Comparison of ENCODE assay signal across 10 cellular contexts in the genomic region with DNA sequence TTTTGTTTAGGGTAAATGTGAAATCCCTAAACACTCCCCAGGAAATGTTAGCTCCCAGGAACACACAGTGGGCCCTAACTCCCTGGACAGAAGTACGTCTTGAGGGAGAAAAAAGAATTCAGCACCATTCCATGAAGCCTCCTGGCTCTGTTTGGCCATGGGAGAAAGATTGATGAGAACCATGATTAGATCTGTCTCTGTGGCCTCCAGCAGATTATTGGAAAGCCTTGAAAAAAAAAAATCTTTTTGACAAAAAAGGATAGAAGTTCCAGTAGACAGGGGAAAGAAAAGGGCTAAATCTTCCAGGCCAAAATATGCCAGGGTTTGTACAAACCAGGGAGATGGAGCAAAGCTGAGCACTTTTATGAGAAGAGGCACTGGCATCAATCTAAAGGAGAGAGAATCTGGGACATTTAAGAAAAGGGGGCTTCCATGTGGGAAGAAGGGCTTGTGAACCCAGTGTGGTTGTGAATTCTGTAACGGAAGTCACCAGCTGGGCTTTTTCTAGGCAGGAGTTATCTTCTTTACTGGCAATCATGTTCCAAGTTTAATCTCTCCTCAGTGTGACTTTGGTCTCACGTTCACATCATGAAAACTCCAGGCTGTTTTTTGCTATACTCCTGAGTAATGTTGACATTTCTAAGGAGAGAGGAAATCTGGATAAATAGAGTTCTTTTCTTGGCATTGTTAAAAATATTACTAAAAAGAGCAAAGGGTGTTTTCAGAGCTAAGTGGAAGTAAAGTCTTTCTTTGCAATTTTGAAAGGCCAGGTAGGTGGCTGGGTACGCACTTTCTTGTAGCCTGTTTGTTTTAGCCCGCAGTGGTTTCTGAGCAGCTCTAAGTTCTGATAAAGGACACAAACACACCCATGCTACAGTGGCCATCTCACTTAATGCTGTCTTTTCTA.
DNase-seq lines count a peak whose midpoint lies in the region; ATAC-seq and TF ChIP-seq lines count a peak whose summit lies in the region.
"Had no signal": no experiment of that assay in that cellular context is flagged by ENCODE, and none has a peak within 500 bp of the region (broad histone marks: within the 10 kb centered on the region; RNA-seq: fewer than 3 reads in every experiment).

No MANE protein-coding gene starts in this region.

- H3K9me3 ChIP-seq in ascending aorta (no peaks in the 10 kb centered on the region), right cardiac atrium (ENCODE audit: control insufficient read depth, low read length) (no peaks in the 10 kb centered on the region), psoas muscle (no peaks in the 10 kb centered on the region)

- no peaks in the 10 kb centered on the region for H3K36me3 ChIP-seq in ascending aorta
- H3K36me3 ChIP-seq in psoas muscle (ENCODE audit: insufficient read depth in 1 of 2, low read depth in 1 of 2), result no peaks in the 10 kb centered on the region

- peaks cover 18 to 60% of the 10 kb centered on the region in 2 donors for H3K4me1 ChIP-seq in ascending aorta
- H3K4me1 ChIP-seq in right cardiac atrium (ENCODE audit: control insufficient read depth, insufficient read depth, low read length), result peaks cover 24% of the 10 kb centered on the region
- H3K4me1 ChIP-seq in psoas muscle, result peaks cover 98% of the 10 kb centered on the region

- DNase-seq in Daoy (ENCODE audit: low read depth) (peak; percentile 37), ascending aorta (ENCODE audit: low spot score in 2 of 2) (no peak), right cardiac atrium (peak in 1 of 3 donors; percentile 9), psoas muscle (no peak), inferior parietal cortex (ENCODE audit: extremely low spot score) (no peak), 8988T (no peak), NCI-H2171 (lab: John Stamatoyannopoulos, UW) (no peak)
- DNase-seq: activated CD8-positive, alpha-beta memory T cell treated with anti-CD3 and anti-CD28 coated beads, Interleukin-2, amount 10 ng/mL, durations not matched to agents 7 days and 5 days; midbrain had no signal

- ATAC-seq in right cardiac atrium (peak; percentile 40 to 62), psoas muscle (no peak), HG03159 (IDR thresholded peaks at IDR 0.05; ENCODE audit: unreplicated experiment) (no peak)
- ATAC-seq: activated CD8-positive, alpha-beta memory T cell treated with anti-CD3 and anti-CD28 coated beads, Interleukin-2, amount 10 ng/mL, durations not matched to agents 7 days and 5 days had no signal

- WGBS in right cardiac atrium, result 22% methylated on average over 5 of the region's 5 CpGs
- WGBS in psoas muscle, 3 donors, result 28 to 40% (median 32%) methylated on average over 5 of the region's 5 CpGs

- TF ChIP-seq CTCF in ascending aorta (IDR thresholded peaks at IDR 0.05), result no peak
- no peak for TF ChIP-seq CTCF in psoas muscle (IDR thresholded peaks at IDR 0.05)

- intact Hi-C loops in ascending aorta (cut with DNase I) (loop anchor here (5.0 kb wide), 5 partner anchors 146 to 436 kb away; no protein-coding TSS in a partner anchor), right cardiac atrium (cut with DNase I) (loop anchor here (2.0 to 10.0 kb wide), 6 partner anchors 302 to 571 kb away; no protein-coding TSS in a partner anchor), psoas muscle (cut with DNase I) (loop anchor here (5.0 to 10.0 kb wide), 6 partner anchors 54 to 546 kb away; a partner anchor contains a TSS)

- H3K4me3 ChIP-seq in ascending aorta (no peak overlapping the region), right cardiac atrium (ENCODE audit: low read length) (no peak overlapping the region), psoas muscle (no peak overlapping the region)

- H3K27ac ChIP-seq in ascending aorta (peak overlapping the region; percentile 91 to 92), right cardiac atrium (ENCODE audit: low read length) (peak overlapping the region; percentile 92), psoas muscle (peak overlapping the region; percentile 89)

- H3K27me3 ChIP-seq in ascending aorta (no peaks in the 10 kb centered on the region), right cardiac atrium (ENCODE audit: control insufficient read depth, insufficient read depth) (no peaks in the 10 kb centered on the region), psoas muscle (ENCODE audit: insufficient read depth in 3 of 3, low read length in 2 of 3) (no peaks in the 10 kb centered on the region)

Comparison
In these comparisons a context has a peak if more than half of its experiments do, and no peak if none do; other contexts are left out.
1. ATAC-seq: peak in right cardiac atrium (2 of 2); none in psoas muscle (0 of 4) and HG03159 (single experiment).
2. Peak in every context shown above with its lines, with median percentiles within 50 percentile points of each other: H3K27ac ChIP-seq.